In genomic region chr20:3786126-3786484, GRCh38 we compare ENCODE assay signal across 8 cellular contexts. TPM values are rescaled to one million over a fixed set of nuclear protein-coding genes. Genes with fewer than 3 reads are reported as not detected.
A peak's percentile ranks its signal among the peaks of the same experiment; 100 is the strongest.
DNase-seq lines count a peak whose midpoint lies in the region; ATAC-seq and TF ChIP-seq lines count a peak whose summit lies in the region.

No MANE protein-coding gene starts in this region.

- H3K9me3 Mint-ChIP-seq in stimulated activated memory B cell treated with anti-CD40 and anti-IgM and Interleukin-4, amounts not matched to agents 10 μg/mL and 1 μg/mL and 100 μg/mL, for 72 hours: no peaks in the 10 kb centered on the region

- H3K36me3 Mint-ChIP-seq in stimulated activated memory B cell treated with anti-CD40 and anti-IgM and Interleukin-4, amounts not matched to agents 10 μg/mL and 1 μg/mL and 100 μg/mL, for 72 hours: peaks cover 10% of the 10 kb centered on the region

- peaks cover 42% of the 10 kb centered on the region for H3K4me1 Mint-ChIP-seq in stimulated activated memory B cell treated with anti-CD40 and anti-IgM and Interleukin-4, amounts not matched to agents 10 μg/mL and 1 μg/mL and 100 μg/mL, for 72 hours

- H3K4me3 Mint-ChIP-seq in stimulated activated memory B cell treated with anti-CD40 and anti-IgM and Interleukin-4, amounts not matched to agents 10 μg/mL and 1 μg/mL and 100 μg/mL, for 72 hours: peak overlapping the region; percentile 82

- H3K27me3 Mint-ChIP-seq in stimulated activated memory B cell treated with anti-CD40 and anti-IgM and Interleukin-4, amounts not matched to agents 10 μg/mL and 1 μg/mL and 100 μg/mL, for 72 hours: no peaks in the 10 kb centered on the region

- peak overlapping the region; percentile 69 for H3K27ac ChIP-seq in RWPE2 (ENCODE audit: poor library complexity, severe bottlenecking)

- H3K4me3 ChIP-seq in AG10803 (ENCODE audit: low read length) (peak overlapping the region; percentile 80), RWPE2 (ENCODE audit: severe bottlenecking) (peak overlapping the region; percentile 53), kidney epithelial cell (ENCODE audit: low read depth, low read length) (peak overlapping the region; percentile 63)

- ATAC-seq in GM18519 (IDR thresholded peaks at IDR 0.05; ENCODE audit: low FRiP score, unreplicated experiment) (peak; percentile 13), HG03139 (IDR thresholded peaks at IDR 0.05; ENCODE audit: unreplicated experiment) (peak; percentile 14), RWPE2 (ENCODE audit: low read depth) (peak; percentile 31), GM19397 (IDR thresholded peaks at IDR 0.05; ENCODE audit: unreplicated experiment) (no peak)
- peak; percentile 49 for ATAC-seq in stimulated activated memory B cell treated with anti-CD40 and anti-IgM and Interleukin-4, amounts not matched to agents 10 μg/mL and 1 μg/mL and 100 μg/mL, for 72 hours

- TF ChIP-seq CTCF in AG10803 (conservative IDR thresholded peaks at IDR 0.05; ENCODE audit: low read length) (no peak), RWPE2 (IDR thresholded peaks at IDR 0.05; ENCODE audit: poor library complexity, severe bottlenecking) (no peak), kidney epithelial cell (IDR thresholded peaks at IDR 0.05; ENCODE audit: insufficient read depth, low read length, poor library complexity, severe bottlenecking) (no peak)

- in situ Hi-C loops in T47D (cut with HindIII; ENCODE audit: low pct_unique_long_range_greater_than_20kb, low sequenced_read_pairs): no loop called here

- peaks cover 14% of the 10 kb centered on the region for H3K4me1 ChIP-seq in RWPE2 (ENCODE audit: insufficient read depth, poor library complexity, severe bottlenecking)

- H3K27ac Mint-ChIP-seq in stimulated activated memory B cell treated with anti-CD40 and anti-IgM and Interleukin-4, amounts not matched to agents 10 μg/mL and 1 μg/mL and 100 μg/mL, for 72 hours: peak overlapping the region; percentile 72

- DNase-seq in AG10803 (ENCODE audit: low read depth) (peak; percentile 52), RWPE2 (ENCODE audit: low spot score) (no peak), T47D (ENCODE audit: low read depth in 1 of 2, low spot score in 1 of 2) (peak; percentile 59 to 72), kidney epithelial cell (ENCODE audit: low read depth) (no peak)

- H3K36me3 ChIP-seq in RWPE2 (ENCODE audit: low read depth) (peaks cover 10% of the 10 kb centered on the region; the same call in 1 of the 2 replicates), kidney epithelial cell (ENCODE audit: control insufficient read depth, insufficient read depth, low read length) (no peaks in the 10 kb centered on the region)

- H3K27me3 ChIP-seq in RWPE2 (ENCODE audit: insufficient read depth, poor library complexity, severe bottlenecking): no peaks in the 10 kb centered on the region
- H3K27me3 ChIP-seq in kidney epithelial cell (ENCODE audit: control insufficient read depth, insufficient read depth, low read length): no peaks in the 10 kb centered on the region

- H3K9me3 ChIP-seq in RWPE2 (ENCODE audit: severe bottlenecking): no peaks in the 10 kb centered on the region

RNA-seq across cellular contexts. Expression of gene CENPB, which starts 0.4 kb away (rescaled TPM):
- total RNA-seq in kidney epithelial cell: 66.2 and 73.3 TPM in 2 replicates

RNA-seq across cellular contexts. Expression of gene SPEF1, which starts 4.9 kb away (rescaled TPM):
- total RNA-seq in kidney epithelial cell: 0.07 TPM in 1 of 2 replicates, not detected in the other

RNA-seq across cellular contexts. Expression of gene CDC25B, which starts 10.0 kb away (rescaled TPM):
- total RNA-seq in kidney epithelial cell: 8.3 and 13.0 TPM in 2 replicates

RNA-seq across cellular contexts. Expression of gene ADISSP, which starts 18.6 kb away (rescaled TPM):
- 34.8 and 35.2 TPM in 2 replicates for total RNA-seq in kidney epithelial cell

RNA-seq across cellular contexts. Expression of gene AP5S1, which starts 34.2 kb away (rescaled TPM):
- 13.7 and 15.0 TPM in 2 replicates for total RNA-seq in kidney epithelial cell

Comparison
In these comparisons a context has a peak if more than half of its experiments do, and no peak if none do; other contexts are left out.
1. DNase-seq: peak in AG10803 (single experiment) and T47D (2 of 2); none in RWPE2 (single experiment) and kidney epithelial cell (single experiment).
2. Peak in every context shown above with its lines, with median percentiles within 50 percentile points of each other: H3K4me3 ChIP-seq.